3 cellular contexts compared by ENCODE assay signal in genomic region chr14:96277890-96278289, GRCh38.
A peak's percentile ranks its signal among the peaks of the same experiment; 100 is the strongest.
TF ChIP-seq lines count a peak whose summit lies in the region.

No MANE protein-coding gene starts in this region.

TF ChIP-seq in HEK293, 187 proteins besides CTCF, POLR2A, EP300 and RAD21:
- peak; percentile 83; the same call in 1 of the 2 replicates for TF ChIP-seq MZF1 (tag by site-specific recombination; IDR thresholded peaks at IDR 0.05; ENCODE audit: borderline replicate concordance)
- TF ChIP-seq TSHZ1 (tag by site-specific recombination; IDR thresholded peaks at IDR 0.05; ENCODE audit: borderline replicate concordance), result no peak
- TF ChIP-seq SETDB1 (IDR thresholded peaks at IDR 0.05; ENCODE audit: insufficient read length, low read length), result peak; percentile 56
- TF ChIP-seq ZFHX2 (tag by site-specific recombination; conservative IDR thresholded peaks at IDR 0.05), result no peak
- TF ChIP-seq ZNF776 (tag by site-specific recombination; IDR thresholded peaks at IDR 0.05; ENCODE audit: borderline replicate concordance), result no peak

TF ChIP-seq in IMR-90, 13 proteins besides CTCF, POLR2A, EP300 and RAD21:
- TF ChIP-seq CHD1 (IDR thresholded peaks at IDR 0.05; ENCODE audit: low read depth, low read length) (no peak), SMC3 (IDR thresholded peaks at IDR 0.05; ENCODE audit: low read depth, low read length) (no peak), MAZ (IDR thresholded peaks at IDR 0.05; ENCODE audit: borderline replicate concordance, low read depth, low read length) (no peak), BHLHE40 (IDR thresholded peaks at IDR 0.05; ENCODE audit: low read depth, low read length) (no peak), FOS (IDR thresholded peaks at IDR 0.05; ENCODE audit: low read depth, low read length) (no peak), RFX5 (IDR thresholded peaks at IDR 0.05; ENCODE audit: low read depth, low read length) (no peak), RCOR1 (IDR thresholded peaks at IDR 0.05; ENCODE audit: insufficient replicate concordance, low read length) (no peak), MAFK (IDR thresholded peaks at IDR 0.05; ENCODE audit: low read depth, low read length) (no peak), NFE2L2 (IDR thresholded peaks at IDR 0.05; ENCODE audit: low read depth, low read length) (no peak), MXI1 (IDR thresholded peaks at IDR 0.05; ENCODE audit: borderline replicate concordance, low read depth, low read length) (no peak), ELK1 (IDR thresholded peaks at IDR 0.05; ENCODE audit: borderline replicate concordance, low read depth, low read length) (no peak), CEBPB (IDR thresholded peaks at IDR 0.05; ENCODE audit: low read depth, low read length) (no peak)
- TF ChIP-seq, protein P1, sequence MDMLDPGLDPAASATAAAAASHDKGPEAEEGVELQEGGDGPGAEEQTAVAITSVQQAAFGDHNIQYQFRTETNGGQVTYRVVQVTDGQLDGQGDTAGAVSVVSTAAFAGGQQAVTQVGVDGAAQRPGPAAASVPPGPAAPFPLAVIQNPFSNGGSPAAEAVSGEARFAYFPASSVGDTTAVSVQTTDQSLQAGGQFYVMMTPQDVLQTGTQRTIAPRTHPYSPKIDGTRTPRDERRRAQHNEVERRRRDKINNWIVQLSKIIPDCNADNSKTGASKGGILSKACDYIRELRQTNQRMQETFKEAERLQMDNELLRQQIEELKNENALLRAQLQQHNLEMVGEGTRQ (IDR thresholded peaks at IDR 0.05; ENCODE audit: low read depth, low read length), result no peak

TF ChIP-seq in K562, 482 proteins besides CTCF, POLR2A, EP300 and RAD21:
- TF ChIP-seq CUX1 (CRISPR knock-in tag; IDR thresholded peaks at IDR 0.05) (no peak), ARID4B (CRISPR knock-in tag; IDR thresholded peaks at IDR 0.05) (no peak), PHB2 (IDR thresholded peaks at IDR 0.05; ENCODE audit: low read depth) (no peak), KDM4B (IDR thresholded peaks at IDR 0.05; ENCODE audit: borderline replicate concordance in 2 of 2, low read depth in 1 of 2) (no peak), RNF2 (IDR thresholded peaks at IDR 0.05) (no peak), PYGO2 (tag; IDR thresholded peaks at IDR 0.05) (no peak), ZBTB12 (CRISPR knock-in tag; IDR thresholded peaks at IDR 0.05) (no peak), IFI16 (CRISPR knock-in tag; IDR thresholded peaks at IDR 0.05) (no peak), ZNF766 (CRISPR knock-in tag; conservative IDR thresholded peaks at IDR 0.05) (no peak; the same call in 1 of the 2 replicates), HNRNPUL1 (IDR thresholded peaks at IDR 0.05; ENCODE audit: low read length) (no peak), RBM17 (IDR thresholded peaks at IDR 0.05; ENCODE audit: borderline replicate concordance, low read depth, low read length) (no peak), TRIM24 (IDR thresholded peaks at IDR 0.05) (no peak), ZNF655 (CRISPR knock-in tag; IDR thresholded peaks at IDR 0.05) (no peak), FUS (optimal IDR thresholded peaks at IDR 0.05; ENCODE audit: low read depth, low read length) (no peak), HMG20A (CRISPR knock-in tag; conservative IDR thresholded peaks at IDR 0.05) (no peak), RCOR1 (IDR thresholded peaks at IDR 0.05; ENCODE audit: borderline replicate concordance in 1 of 2, low read depth in 2 of 2, low read length in 2 of 2) (no peak), RHOXF2B (CRISPR knock-in tag; conservative IDR thresholded peaks at IDR 0.05) (no peak), FOXP1 (CRISPR knock-in tag; IDR thresholded peaks at IDR 0.05) (no peak), DNMT1 (IDR thresholded peaks at IDR 0.05) (no peak), ZKSCAN3 (CRISPR knock-in tag; IDR thresholded peaks at IDR 0.05) (no peak), PTBP1 (IDR thresholded peaks at IDR 0.05; ENCODE audit: low read depth, low read length) (no peak), ZNF280A (IDR thresholded peaks at IDR 0.05; ENCODE audit: low read depth, partially characterized antibody) (peak; percentile 30), CBX3 (IDR thresholded peaks at IDR 0.05; ENCODE audit: borderline replicate concordance in 1 of 2, low read length in 2 of 2) (peak in 1 of 2 experiments; percentile 27; a peak in 1 of 3 replicates)
- TF ChIP-seq, protein P2, sequence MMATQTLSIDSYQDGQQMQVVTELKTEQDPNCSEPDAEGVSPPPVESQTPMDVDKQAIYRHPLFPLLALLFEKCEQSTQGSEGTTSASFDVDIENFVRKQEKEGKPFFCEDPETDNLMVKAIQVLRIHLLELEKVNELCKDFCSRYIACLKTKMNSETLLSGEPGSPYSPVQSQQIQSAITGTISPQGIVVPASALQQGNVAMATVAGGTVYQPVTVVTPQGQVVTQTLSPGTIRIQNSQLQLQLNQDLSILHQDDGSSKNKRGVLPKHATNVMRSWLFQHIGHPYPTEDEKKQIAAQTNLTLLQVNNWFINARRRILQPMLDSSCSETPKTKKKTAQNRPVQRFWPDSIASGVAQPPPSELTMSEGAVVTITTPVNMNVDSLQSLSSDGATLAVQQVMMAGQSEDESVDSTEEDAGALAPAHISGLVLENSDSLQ (IDR thresholded peaks at IDR 0.05), result peak; percentile 75
- TF ChIP-seq, protein P3, sequence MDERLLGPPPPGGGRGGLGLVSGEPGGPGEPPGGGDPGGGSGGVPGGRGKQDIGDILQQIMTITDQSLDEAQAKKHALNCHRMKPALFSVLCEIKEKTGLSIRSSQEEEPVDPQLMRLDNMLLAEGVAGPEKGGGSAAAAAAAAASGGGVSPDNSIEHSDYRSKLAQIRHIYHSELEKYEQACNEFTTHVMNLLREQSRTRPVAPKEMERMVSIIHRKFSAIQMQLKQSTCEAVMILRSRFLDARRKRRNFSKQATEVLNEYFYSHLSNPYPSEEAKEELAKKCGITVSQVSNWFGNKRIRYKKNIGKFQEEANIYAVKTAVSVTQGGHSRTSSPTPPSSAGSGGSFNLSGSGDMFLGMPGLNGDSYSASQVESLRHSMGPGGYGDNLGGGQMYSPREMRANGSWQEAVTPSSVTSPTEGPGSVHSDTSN (CRISPR knock-in tag; IDR thresholded peaks at IDR 0.05; ENCODE audit: low read depth), result no peak
- TF ChIP-seq, protein P3 (tag; conservative IDR thresholded peaks at IDR 0.05; ENCODE audit: low read depth), result peak; percentile 39; the same call in 1 of the 2 replicates
TF ChIP-seq in K562: peak in this region for 4.
